27 cellular contexts compared by ENCODE assay signal in the genomic region with DNA sequence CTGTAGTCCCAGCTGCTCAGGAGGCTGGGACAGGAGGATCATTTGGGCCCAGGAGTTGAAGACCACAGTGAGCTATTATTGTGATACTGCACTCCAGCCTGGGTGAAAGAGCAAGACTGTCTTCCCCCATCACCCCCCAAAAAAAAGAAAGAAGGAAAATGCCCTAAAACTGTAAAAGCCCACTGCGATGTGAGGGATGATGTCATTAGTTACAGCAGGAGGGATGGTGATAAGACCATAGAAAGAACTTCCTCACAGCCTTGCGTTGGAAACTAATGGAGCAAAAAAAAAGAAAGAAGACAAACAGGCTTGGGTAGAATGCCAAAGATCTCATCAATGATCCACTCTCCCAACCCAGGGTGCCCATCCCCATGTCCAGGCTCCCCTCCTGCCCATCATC. TPM values are rescaled to one million over a fixed set of nuclear protein-coding genes. Genes with fewer than 3 reads are reported as not detected.
DNase-seq lines count a peak whose midpoint lies in the region; ATAC-seq, FAIRE-seq and TF ChIP-seq lines count a peak whose summit lies in the region.
"Had no signal": no experiment of that assay in that cellular context is flagged by ENCODE, and none has a peak within 500 bp of the region (broad histone marks: within the 10 kb centered on the region; RNA-seq: fewer than 3 reads in every experiment).

No MANE protein-coding gene starts in this region.

- no peak for ATAC-seq in K562
- no peak for ATAC-seq in stimulated activated naive B cell treated with anti-CD40 and anti-IgM and Interleukin-4, amounts not matched to agents 10 μg/mL and 1 μg/mL and 100 μg/mL, for 72 hours (replicated peaks)

- WGBS in K562 (ENCODE audit: insufficient coverage, low coverage, missing lambda C conversion rate): 0% methylated on average over 2 of the region's 2 CpGs

- H3K4me3 ChIP-seq in K562: no peak overlapping the region
- no peak overlapping the region for H3K4me3 ChIP-seq in brain microvascular endothelial cell (ENCODE audit: low read depth, low read length)
- H3K4me3 ChIP-seq: GM23248 had no signal

- no peaks in the 10 kb centered on the region for H3K9me1 ChIP-seq in K562 (ENCODE audit: control insufficient read depth, insufficient read depth, low read length)

- no peak for TF ChIP-seq RAD21 in K562 (CRISPR knock-in tag; conservative IDR thresholded peaks at IDR 0.05 in 1 of 2, IDR thresholded peaks at IDR 0.05 in 1 of 2)

- H3K36me3 ChIP-seq in K562 (ENCODE audit: control insufficient read depth, insufficient read depth, low read length): no peaks in the 10 kb centered on the region
- no peaks in the 10 kb centered on the region for H3K36me3 ChIP-seq in brain microvascular endothelial cell (replicated peaks)
- H3K36me3 ChIP-seq: BE2C had no signal

- H3K27me3 Mint-ChIP-seq in stimulated activated naive B cell treated with anti-CD40 and anti-IgM and Interleukin-4, amounts not matched to agents 10 μg/mL and 1 μg/mL and 100 μg/mL, for 72 hours: peaks cover 0 to 4% of the 10 kb centered on the region in 2 donors

- H3K79me2 ChIP-seq in K562 (ENCODE audit: control insufficient read depth, insufficient read depth, low read length): no peaks in the 10 kb centered on the region

- H3K4me2 ChIP-seq in K562 (ENCODE audit: insufficient read depth, low read length): no peak overlapping the region

- no peaks in the 10 kb centered on the region for H3K36me3 Mint-ChIP-seq in stimulated activated naive B cell treated with anti-CD40 and anti-IgM and Interleukin-4, amounts not matched to agents 10 μg/mL and 1 μg/mL and 100 μg/mL, for 72 hours
- H3K36me3 Mint-ChIP-seq: CD4-positive, CD25-positive, alpha-beta regulatory T cell; CD8-positive, alpha-beta memory T cell had no signal

- FAIRE-seq in K562 (lab: Jason Lieb, UNC): no peak
- FAIRE-seq: A204.1, GM12891, GM18507, H54 had no signal

- H3K4me1 ChIP-seq in K562 (replicated peaks in 1 of 2; ENCODE audit: control insufficient read depth in 2 of 2, insufficient read depth in 2 of 2, low read length in 2 of 2): peaks cover 14 to 15% of the 10 kb centered on the region in 2 experiments

- H4K20me1 ChIP-seq in K562 (replicated peaks; ENCODE audit: control insufficient read depth, insufficient read depth, low read length): peaks cover 4% of the 10 kb centered on the region; the same call in 1 of the 2 replicates

- no TSS peak for BruUV-seq in K562 (replicated peaks; lab: Mats Ljungman, UMichigan)

- intact Hi-C loops in K562 (cut with micrococcal nuclease): no loop called here

- H3K9me3 ChIP-seq in K562 (replicated peaks; ENCODE audit: control insufficient read depth, insufficient read depth, low read depth, low read length): no peaks in the 10 kb centered on the region
- H3K9me3 ChIP-seq: BE2C had no signal

- H3K4me1 Mint-ChIP-seq in stimulated activated naive B cell treated with anti-CD40 and anti-IgM and Interleukin-4, amounts not matched to agents 10 μg/mL and 1 μg/mL and 100 μg/mL, for 72 hours: no peaks in the 10 kb centered on the region
- H3K4me1 Mint-ChIP-seq: CD4-positive, CD25-positive, alpha-beta regulatory T cell; CD8-positive, alpha-beta memory T cell had no signal

- POLR2A ChIA-PET in K562 (lab: Yijun Ruan, JAX): interaction anchor here (0.6 to 1.2 kb wide), 3 partner anchors 12 to 24 kb away, joined by 3 to 5 read pairs (median 3); no protein-coding TSS in a partner anchor

- H3K4me3 Mint-ChIP-seq in stimulated activated naive B cell treated with anti-CD40 and anti-IgM and Interleukin-4, amounts not matched to agents 10 μg/mL and 1 μg/mL and 100 μg/mL, for 72 hours: no peak overlapping the region
- H3K4me3 Mint-ChIP-seq: CD4-positive, CD25-positive, alpha-beta regulatory T cell; CD8-positive, alpha-beta memory T cell; HFFc6 had no signal

- H3K9ac ChIP-seq in K562 (ENCODE audit: insufficient read depth in 1 of 2, low read depth in 2 of 2, low read length in 2 of 2): no peak overlapping the region
- H3K9ac ChIP-seq: GM23248 had no signal

- peaks cover 0 to 5% of the 10 kb centered on the region in 2 experiments; a peak in 1 of 5 replicates for H3K27me3 ChIP-seq in K562 (ENCODE audit: control insufficient read depth in 2 of 2, insufficient read depth in 2 of 2, low read length in 2 of 2)
- H3K27me3 ChIP-seq in brain microvascular endothelial cell (replicated peaks): no peaks in the 10 kb centered on the region
- H3K27me3 ChIP-seq: BE2C had no signal

- TF ChIP-seq POLR2A in K562 (conservative IDR thresholded peaks at IDR 0.05): no peak

- H3K9me3 Mint-ChIP-seq in stimulated activated naive B cell treated with anti-CD40 and anti-IgM and Interleukin-4, amounts not matched to agents 10 μg/mL and 1 μg/mL and 100 μg/mL, for 72 hours: no peaks in the 10 kb centered on the region
- H3K9me3 Mint-ChIP-seq: CD4-positive, CD25-positive, alpha-beta regulatory T cell; CD8-positive, alpha-beta memory T cell; HFFc6 had no signal

- in situ Hi-C loops in K562 (cut with MboI): no loop called here
- in situ Hi-C loops in brain microvascular endothelial cell (cut with HindIII; ENCODE audit: low pct_ligation_motif_present, low sequenced_read_pairs): no loop called here

- H3K27ac ChIP-seq in K562 (ENCODE audit: extremely low read depth, low read depth, low read length): no peak overlapping the region
- H3K27ac ChIP-seq in brain microvascular endothelial cell: no peak overlapping the region
- H3K27ac ChIP-seq: GM23248, HL-60 had no signal

- H2AFZ ChIP-seq in K562 (ENCODE audit: low read depth, low read length): no peak overlapping the region
- H2AFZ ChIP-seq: GM23248 had no signal

- peak overlapping the region; percentile 31 for H3K27ac Mint-ChIP-seq in stimulated activated naive B cell treated with anti-CD40 and anti-IgM and Interleukin-4, amounts not matched to agents 10 μg/mL and 1 μg/mL and 100 μg/mL, for 72 hours
- H3K27ac Mint-ChIP-seq: CD4-positive, CD25-positive, alpha-beta regulatory T cell; CD8-positive, alpha-beta memory T cell; HFFc6 had no signal

- CTCF ChIA-PET in K562 (lab: Yijun Ruan, JAX; ENCODE audit: low intra/inter-chr PET ratio): no interaction called here

- TF ChIP-seq CTCF in K562 (IDR thresholded peaks at IDR 0.05 in 2 of 3, conservative IDR thresholded peaks at IDR 0.05 in 1 of 3; ENCODE audit: insufficient read depth in 2 of 3, low read depth in 1 of 3, low read length in 3 of 3): no peak
- no peak for TF ChIP-seq CTCF in brain microvascular endothelial cell (IDR thresholded peaks at IDR 0.05; ENCODE audit: low read depth, low read length, missing control alignments)

- DNase-seq in OCI-M1 (lab: John Stamatoyannopoulos, UW) (peak; percentile 9), K562 (ENCODE audit: extremely low read depth in 1 of 4, low spot score in 3 of 4) (no peak), brain microvascular endothelial cell (no peak)
- DNase-seq in stimulated activated naive B cell treated with anti-CD40 and anti-IgM and Interleukin-4, amounts not matched to agents 10 μg/mL and 1 μg/mL and 100 μg/mL, for 72 hours: no peak
- DNase-seq in activated naive CD4-positive, alpha-beta T cell treated with Interleukin-2 at 50 U/mL for 16 hours: no peak
- DNase-seq: ACHN; BE2C; C1 segment of cervical spinal cord; CD4-positive, CD25-positive, alpha-beta regulatory T cell; CD8-positive, alpha-beta memory T cell; COR-L47; DMS 273 treated with DMSO at 0.1 percent for 48 hours; DMS53; DND-41; EL; GM23248; HCEC 1CT; HFFc6; IMR-90; KBM-7 had no signal

- no peak for TF ChIP-seq EP300 in K562 (IDR thresholded peaks at IDR 0.05; ENCODE audit: low read length)

RNA-seq across cellular contexts. Expression of a gene that starts 18.7 kb away (rescaled TPM):
- total RNA-seq in K562 (2011; cell fraction: chromatin; rRNA removed; ENCODE audit: low replicate concordance): 0.44 and 0.86 TPM in 2 replicates
- total RNA-seq in K562 (2011; cell fraction: nucleolus; rRNA removed): 0.79 and 0.83 TPM in 2 replicates
- 0.73 and 1.5 TPM in 2 replicates for total RNA-seq in K562 (2011; cell fraction: nucleoplasm; rRNA removed)
- total RNA-seq in K562 (2014; rRNA removed) (0.20 TPM in 1 of 2 replicates, not detected in the other), K562 (2014; rRNA removed; fragmentation: Illumina TruSeq; extraction: Trizol) (0.16 and 0.25 TPM in 2 replicates), K562 (2015; rRNA removed; fragmentation: Illumina TruSeq; extraction: Trizol) (0.08 and 0.11 TPM in 2 replicates), K562 (2021) (0.22 and 0.34 TPM in 2 replicates)
- polyA plus RNA-seq in K562 (2011; rRNA removed) (0.35 and 0.42 TPM in 2 replicates), K562 (2014; fragmentation: Illumina TruSeq; extraction: Trizol) (0.28 and 0.29 TPM in 2 replicates), K562 (2014; fragmentation: Nextera tagmentation; extraction: Ambion mirVana) (under 1 TPM; 0.03 to 0.04 TPM), K562 (2014; rRNA removed) (0.15 and 0.74 TPM in 2 replicates)
- 0.48 and 0.63 TPM in 2 replicates for polyA plus RNA-seq in K562 (2011; cell fraction: cytosol; rRNA removed)
- 0.80 and 0.84 TPM in 2 replicates for polyA plus RNA-seq in K562 (2011; cell fraction: nucleus; rRNA removed)
- polyA plus RNA-seq in K562 (2012): 0.25 and 1.9 TPM in 2 replicates
- 0.11 and 0.18 TPM in 2 replicates for polyA minus RNA-seq in K562 (2011; rRNA and poly(A)+ RNA removed)
- polyA minus RNA-seq in K562 (2011; cell fraction: cytosol; rRNA and poly(A)+ RNA removed): not detected in 2 replicates
- not detected in 2 replicates for polyA minus RNA-seq in K562 (2011; cell fraction: nucleus; rRNA and poly(A)+ RNA removed)
- total RNA-seq: CD4-positive, CD25-positive, alpha-beta regulatory T cell; CD8-positive, alpha-beta memory T cell; GM23248; HFFc6; HT1080; IMR-90 had no signal
- polyA plus RNA-seq: CD8-positive, alpha-beta memory T cell; GM23248; IMR-90 had no signal

RNA-seq across cellular contexts. Expression of a gene that starts 29.1 kb away (rescaled TPM):
- total RNA-seq in K562 (2011; cell fraction: chromatin; rRNA removed; ENCODE audit: low replicate concordance): 0.88 and 2.5 TPM in 2 replicates
- 1.8 and 2.0 TPM in 2 replicates for total RNA-seq in K562 (2011; cell fraction: nucleolus; rRNA removed)
- 0.95 and 1.2 TPM in 2 replicates for total RNA-seq in K562 (2011; cell fraction: nucleoplasm; rRNA removed)
- total RNA-seq in K562 (2014; rRNA removed) (0.78 and 0.86 TPM in 2 replicates), K562 (2014; rRNA removed; fragmentation: Illumina TruSeq; extraction: Trizol) (0.22 and 0.29 TPM in 2 replicates), K562 (2015; rRNA removed; fragmentation: Illumina TruSeq; extraction: Trizol) (0.29 and 0.34 TPM in 2 replicates), K562 (2021) (1.1 and 1.2 TPM in 2 replicates)
- polyA plus RNA-seq in K562 (2011; rRNA removed) (0.49 and 0.55 TPM in 2 replicates), K562 (2014; fragmentation: Illumina TruSeq; extraction: Trizol) (0.31 and 0.61 TPM in 2 replicates), K562 (2014; fragmentation: Nextera tagmentation; extraction: Ambion mirVana) (under 1 TPM; 0.10 to 0.17 TPM), K562 (2014; rRNA removed) (0.38 and 0.71 TPM in 2 replicates)
- 0.56 and 0.91 TPM in 2 replicates for polyA plus RNA-seq in K562 (2011; cell fraction: cytosol; rRNA removed)
- polyA plus RNA-seq in K562 (2011; cell fraction: nucleus; rRNA removed): 0.65 and 1.1 TPM in 2 replicates
- polyA plus RNA-seq in K562 (2012): 0.86 and 1.8 TPM in 2 replicates
- polyA minus RNA-seq in K562 (2011; rRNA and poly(A)+ RNA removed): 0.09 and 0.35 TPM in 2 replicates
- 0.64 and 0.67 TPM in 2 replicates for polyA minus RNA-seq in K562 (2011; cell fraction: cytosol; rRNA and poly(A)+ RNA removed)
- polyA minus RNA-seq in K562 (2011; cell fraction: nucleus; rRNA and poly(A)+ RNA removed): 0.22 and 0.27 TPM in 2 replicates
- total RNA-seq: GM23248 had no signal
- polyA plus RNA-seq: GM23248 had no signal

RNA-seq across cellular contexts. Expression of a gene that starts 33.0 kb away (rescaled TPM):
- total RNA-seq in K562 (2011; cell fraction: chromatin; rRNA removed; ENCODE audit: low replicate concordance): 6.6 and 9.3 TPM in 2 replicates
- 4.5 and 5.7 TPM in 2 replicates for total RNA-seq in K562 (2011; cell fraction: nucleolus; rRNA removed)
- total RNA-seq in K562 (2011; cell fraction: nucleoplasm; rRNA removed): 5.0 and 5.1 TPM in 2 replicates
- 1.5 and 3.0 TPM in 2 replicates for total RNA-seq in K562 (2014; rRNA removed)
- 0.51 and 0.76 TPM in 2 replicates for total RNA-seq in K562 (2014; rRNA removed; fragmentation: Illumina TruSeq; extraction: Trizol)
- 1.1 and 1.2 TPM in 2 replicates for total RNA-seq in K562 (2015; rRNA removed; fragmentation: Illumina TruSeq; extraction: Trizol)
- total RNA-seq in K562 (2021): 1.7 and 2.3 TPM in 2 replicates
- polyA plus RNA-seq in K562 (2011; rRNA removed): 1.6 and 3.5 TPM in 2 replicates
- polyA plus RNA-seq in K562 (2011; cell fraction: cytosol; rRNA removed): 3.9 and 5.4 TPM in 2 replicates
- polyA plus RNA-seq in K562 (2011; cell fraction: nucleus; rRNA removed): 7.8 and 12.8 TPM in 2 replicates
- 1.5 and 4.2 TPM in 2 replicates for polyA plus RNA-seq in K562 (2012)
- polyA plus RNA-seq in K562 (2014; fragmentation: Illumina TruSeq; extraction: Trizol): 1.4 TPM in 2 replicates
- under 1 TPM; 0.15 to 0.25 TPM for polyA plus RNA-seq in K562 (2014; fragmentation: Nextera tagmentation; extraction: Ambion mirVana)
- 1.9 and 2.4 TPM in 2 replicates for polyA plus RNA-seq in K562 (2014; rRNA removed)
- 0.84 and 1.1 TPM in 2 replicates for polyA minus RNA-seq in K562 (2011; rRNA and poly(A)+ RNA removed)
- polyA minus RNA-seq in K562 (2011; cell fraction: cytosol; rRNA and poly(A)+ RNA removed): 1.7 and 2.9 TPM in 2 replicates
- polyA minus RNA-seq in K562 (2011; cell fraction: nucleus; rRNA and poly(A)+ RNA removed): 1.9 and 4.2 TPM in 2 replicates

RNA-seq across cellular contexts. Expression of a gene that starts 41.6 kb away (rescaled TPM):
- total RNA-seq in K562 (2011; cell fraction: chromatin; rRNA removed; ENCODE audit: low replicate concordance): 97.5 and 216 TPM in 2 replicates
- 139 and 145 TPM in 2 replicates for total RNA-seq in K562 (2011; cell fraction: nucleolus; rRNA removed)
- 84.1 and 110 TPM in 2 replicates for total RNA-seq in K562 (2011; cell fraction: nucleoplasm; rRNA removed)
- total RNA-seq in K562 (2014; rRNA removed) (22.9 and 29.3 TPM in 2 replicates), K562 (2014; rRNA removed; fragmentation: Illumina TruSeq; extraction: Trizol) (13.9 and 18.7 TPM in 2 replicates), K562 (2015; rRNA removed; fragmentation: Illumina TruSeq; extraction: Trizol) (31.9 and 32.8 TPM in 2 replicates), K562 (2021) (57.2 and 57.8 TPM in 2 replicates)
- polyA plus RNA-seq in K562 (2011; rRNA removed) (64.6 and 64.7 TPM in 2 replicates), K562 (2014; fragmentation: Illumina TruSeq; extraction: Trizol) (54.4 and 57.1 TPM in 2 replicates), K562 (2014; fragmentation: Nextera tagmentation; extraction: Ambion mirVana) (1 to 10 TPM; 1.5 to 4.9 TPM), K562 (2014; rRNA removed) (80.4 and 92.0 TPM in 2 replicates)
- polyA plus RNA-seq in K562 (2011; cell fraction: cytosol; rRNA removed): 26.0 and 41.1 TPM in 2 replicates
- polyA plus RNA-seq in K562 (2011; cell fraction: nucleus; rRNA removed): 518 and 949 TPM in 2 replicates
- 43.2 and 57.4 TPM in 2 replicates for polyA plus RNA-seq in K562 (2012)
- 13.2 and 20.1 TPM in 2 replicates for polyA minus RNA-seq in K562 (2011; rRNA and poly(A)+ RNA removed)
- polyA minus RNA-seq in K562 (2011; cell fraction: cytosol; rRNA and poly(A)+ RNA removed): 13.4 and 13.8 TPM in 2 replicates
- polyA minus RNA-seq in K562 (2011; cell fraction: nucleus; rRNA and poly(A)+ RNA removed): 44.7 and 47.8 TPM in 2 replicates

RNA-seq across cellular contexts. Expression of a gene that starts 43.1 kb away (rescaled TPM):
- 0.62 and 0.92 TPM in 2 replicates for total RNA-seq in K562 (2011; cell fraction: chromatin; rRNA removed; ENCODE audit: low replicate concordance)
- 0.26 and 0.67 TPM in 2 replicates for total RNA-seq in K562 (2011; cell fraction: nucleolus; rRNA removed)
- total RNA-seq in K562 (2011; cell fraction: nucleoplasm; rRNA removed): 0.22 and 0.31 TPM in 2 replicates
- total RNA-seq in K562 (2014; rRNA removed): 0.08 TPM in 1 of 2 replicates, not detected in the other
- not detected in 2 replicates for total RNA-seq in K562 (2014; rRNA removed; fragmentation: Illumina TruSeq; extraction: Trizol)
- 0.07 TPM in 1 of 2 replicates, not detected in the other for total RNA-seq in K562 (2015; rRNA removed; fragmentation: Illumina TruSeq; extraction: Trizol)
- total RNA-seq in K562 (2021): 0.11 and 0.16 TPM in 2 replicates
- 0.04 and 0.08 TPM in 2 replicates for polyA plus RNA-seq in K562 (2011; rRNA removed)
- polyA plus RNA-seq in K562 (2011; cell fraction: cytosol; rRNA removed): 0.06 TPM in 1 of 2 replicates, not detected in the other
- 0.41 and 0.74 TPM in 2 replicates for polyA plus RNA-seq in K562 (2011; cell fraction: nucleus; rRNA removed)
- 0.27 and 0.36 TPM in 2 replicates for polyA plus RNA-seq in K562 (2012)
- not detected in 2 replicates for polyA plus RNA-seq in K562 (2014; fragmentation: Illumina TruSeq; extraction: Trizol)
- polyA plus RNA-seq in K562 (2014; fragmentation: Nextera tagmentation; extraction: Ambion mirVana): under 1 TPM; 0.04 to 0.06 TPM
- 0.05 and 0.13 TPM in 2 replicates for polyA plus RNA-seq in K562 (2014; rRNA removed)
- polyA minus RNA-seq in K562 (2011; rRNA and poly(A)+ RNA removed): 0.18 TPM in 1 of 2 replicates, not detected in the other
- not detected in 2 replicates for polyA minus RNA-seq in K562 (2011; cell fraction: cytosol; rRNA and poly(A)+ RNA removed)
- polyA minus RNA-seq in K562 (2011; cell fraction: nucleus; rRNA and poly(A)+ RNA removed): 0.13 and 0.22 TPM in 2 replicates
- total RNA-seq: CD4-positive, CD25-positive, alpha-beta regulatory T cell; G401; GM23248; HFFc6; HT1080; IMR-90 had no signal
- polyA plus RNA-seq: CD8-positive, alpha-beta memory T cell; IMR-90 had no signal
